10 cellular contexts compared by ENCODE assay signal in genomic region chr1:2289607-2290006, GRCh38.
DNase-seq lines count a peak whose midpoint lies in the region; ATAC-seq and TF ChIP-seq lines count a peak whose summit lies in the region.
"Had no signal": no experiment of that assay in that cellular context is flagged by ENCODE, and none has a peak within 500 bp of the region (broad histone marks: within the 10 kb centered on the region; RNA-seq: fewer than 3 reads in every experiment).

No MANE protein-coding gene starts in this region.

- no peak for DNase-seq in activated CD4-positive, alpha-beta T cell treated with anti-CD3 and anti-CD28 coated beads, Interleukin-2, amount 10 ng/mL, durations not matched to agents 24 days and 14 days
- DNase-seq in activated CD4-positive, alpha-beta T cell treated with anti-CD3 and anti-CD28 coated beads, Interleukin-2, amount 50 U/mL, for 48 hours = no peak
- no peak for DNase-seq in right atrium auricular region (ENCODE audit: low spot score)
- DNase-seq in psoas muscle = no peak
- DNase-seq in foreskin fibroblast = no peak

- H3K9me3 Mint-ChIP-seq in activated CD4-positive, alpha-beta T cell treated with anti-CD3 and anti-CD28 coated beads, Interleukin-2, amount 10 ng/mL, durations not matched to agents 24 days and 14 days = no peaks in the 10 kb centered on the region
- no peaks in the 10 kb centered on the region for H3K9me3 Mint-ChIP-seq in activated naive CD8-positive, alpha-beta T cell (ENCODE audit: low read depth)

- peak overlapping the region; percentile 95 for H3K27ac Mint-ChIP-seq in activated CD4-positive, alpha-beta T cell treated with anti-CD3 and anti-CD28 coated beads, Interleukin-2, amount 10 ng/mL, durations not matched to agents 24 days and 14 days
- H3K27ac Mint-ChIP-seq in activated naive CD8-positive, alpha-beta T cell = peak overlapping the region; percentile 91

- H3K4me3 ChIP-seq in right atrium auricular region = no peak overlapping the region
- H3K4me3 ChIP-seq in stomach smooth muscle (ENCODE audit: low read length in 2 of 2) = no peak overlapping the region
- H3K4me3 ChIP-seq in psoas muscle = no peak overlapping the region
- H3K4me3 ChIP-seq in foreskin fibroblast (ENCODE audit: low read depth in 1 of 2, low read length in 2 of 2) = no peak overlapping the region
- H3K4me3 ChIP-seq: A549 had no signal

- H3K27ac ChIP-seq in right atrium auricular region (peak overlapping the region; percentile 18 to 75), stomach smooth muscle (ENCODE audit: low read length) (peak overlapping the region; percentile 67), psoas muscle (no peak overlapping the region)

- 56 to 76% (median 59%) methylated on average over 5 to 9 of the region's 9 CpGs for WGBS in psoas muscle, 3 donors

- H3K4me3 Mint-ChIP-seq in activated CD4-positive, alpha-beta T cell treated with anti-CD3 and anti-CD28 coated beads, Interleukin-2, amount 10 ng/mL, durations not matched to agents 24 days and 14 days = peak overlapping the region; percentile 86
- H3K4me3 Mint-ChIP-seq in activated naive CD8-positive, alpha-beta T cell = peak overlapping the region; percentile 84

- H3K36me3 ChIP-seq in right atrium auricular region (no peaks in the 10 kb centered on the region), stomach smooth muscle (ENCODE audit: control insufficient read depth in 2 of 2, insufficient read depth in 2 of 2, low read length in 2 of 2) (no peaks in the 10 kb centered on the region), psoas muscle (ENCODE audit: insufficient read depth in 1 of 2, low read depth in 1 of 2) (no peaks in the 10 kb centered on the region)

- no peak for TF ChIP-seq CTCF in right atrium auricular region (IDR thresholded peaks at IDR 0.05)
- no peak for TF ChIP-seq CTCF in psoas muscle (IDR thresholded peaks at IDR 0.05)
- no peak for TF ChIP-seq CTCF in foreskin fibroblast (IDR thresholded peaks at IDR 0.05; ENCODE audit: low read depth, low read length)

- H3K9ac ChIP-seq in stomach smooth muscle (ENCODE audit: low read length in 2 of 2) = no peak overlapping the region

- H3K27me3 ChIP-seq in right atrium auricular region = no peaks in the 10 kb centered on the region
- H3K27me3 ChIP-seq in stomach smooth muscle (ENCODE audit: control insufficient read depth in 1 of 2, insufficient read depth in 2 of 2, low read length in 2 of 2) = no peaks in the 10 kb centered on the region
- no peaks in the 10 kb centered on the region for H3K27me3 ChIP-seq in psoas muscle (ENCODE audit: insufficient read depth in 3 of 3, low read length in 2 of 3)

- intact Hi-C loops in activated CD4-positive, alpha-beta T cell treated with anti-CD3 and anti-CD28 coated beads, Interleukin-2, amount 10 ng/mL, durations not matched to agents 24 days and 14 days (cut with micrococcal nuclease) = loop anchor here (1.0 to 10.0 kb wide), 4 partner anchors 11 to 295 kb away; partner anchors contain the start of gene PRXL2B
- intact Hi-C loops in psoas muscle (cut with DNase I) = no loop called here

- H3K9me3 ChIP-seq in right atrium auricular region (no peaks in the 10 kb centered on the region), stomach smooth muscle (ENCODE audit: control insufficient read depth in 2 of 2, low read length in 2 of 2) (no peaks in the 10 kb centered on the region), psoas muscle (no peaks in the 10 kb centered on the region)
- H3K9me3 ChIP-seq: A549 had no signal

- H3K4me1 ChIP-seq in right atrium auricular region = peaks cover 0 to 98% of the 10 kb centered on the region in 2 donors
- H3K4me1 ChIP-seq in stomach smooth muscle (ENCODE audit: control insufficient read depth, insufficient read depth, low read length) = peaks cover 64% of the 10 kb centered on the region
- peaks cover 50% of the 10 kb centered on the region for H3K4me1 ChIP-seq in psoas muscle

- peaks cover 57% of the 10 kb centered on the region for H3K4me1 Mint-ChIP-seq in activated CD4-positive, alpha-beta T cell treated with anti-CD3 and anti-CD28 coated beads, Interleukin-2, amount 10 ng/mL, durations not matched to agents 24 days and 14 days
- peaks cover 67% of the 10 kb centered on the region for H3K4me1 Mint-ChIP-seq in activated naive CD8-positive, alpha-beta T cell (ENCODE audit: low read depth)

- H3K27me3 Mint-ChIP-seq in activated CD4-positive, alpha-beta T cell treated with anti-CD3 and anti-CD28 coated beads, Interleukin-2, amount 10 ng/mL, durations not matched to agents 24 days and 14 days = no peaks in the 10 kb centered on the region
- no peaks in the 10 kb centered on the region for H3K27me3 Mint-ChIP-seq in activated naive CD8-positive, alpha-beta T cell

- ATAC-seq in psoas muscle (no peak), GM19452 (IDR thresholded peaks at IDR 0.05; ENCODE audit: unreplicated experiment) (no peak)
- ATAC-seq: left lobe of liver had no signal

- peaks cover 3% of the 10 kb centered on the region for H3K36me3 Mint-ChIP-seq in activated CD4-positive, alpha-beta T cell treated with anti-CD3 and anti-CD28 coated beads, Interleukin-2, amount 10 ng/mL, durations not matched to agents 24 days and 14 days (ENCODE audit: low read depth)
- H3K36me3 Mint-ChIP-seq in activated naive CD8-positive, alpha-beta T cell = peaks cover 4% of the 10 kb centered on the region
